Comparison of ENCODE assay signal across 15 cellular contexts in genomic region chr12:119704065-119704747, GRCh38. TPM values are rescaled to one million over a fixed set of nuclear protein-coding genes. Genes with fewer than 3 reads are reported as not detected.
DNase-seq lines count a peak whose midpoint lies in the region; ATAC-seq, FAIRE-seq and TF ChIP-seq lines count a peak whose summit lies in the region.
"Had no signal": no experiment of that assay in that cellular context is flagged by ENCODE, and none has a peak within 500 bp of the region (broad histone marks: within the 10 kb centered on the region; RNA-seq: fewer than 3 reads in every experiment).

No MANE protein-coding gene starts in this region.

- CTCF ChIA-PET in activated CD8-positive, alpha-beta T cell treated with anti-CD3 and anti-CD28 coated beads, Interleukin-2, amount 10 ng/mL, durations not matched to agents 7 days and 5 days (lab: Charles Lee), result no interaction called here

- ATAC-seq in activated CD8-positive, alpha-beta T cell treated with anti-CD3 and anti-CD28 coated beads, Interleukin-2, amount 10 ng/mL, durations not matched to agents 7 days and 5 days, result no peak
- ATAC-seq: left colon had no signal

- DNase-seq in ACHN, result peak; percentile 43
- DNase-seq in HT1080 (ENCODE audit: low read depth), result peak; percentile 62
- peak; percentile 71 for DNase-seq in dermis blood vessel endothelial cell
- no peak for DNase-seq in kidney
- no peak for DNase-seq in cerebellar cortex (ENCODE audit: low spot score)
- DNase-seq in stimulated activated CD4-positive, alpha-beta T cell treated with anti-CD3 and anti-CD28 coated beads, Interleukin-15, amount 100 ng/mL, for 24 hours, result no peak
- DNase-seq in activated CD8-positive, alpha-beta T cell treated with anti-CD3 and anti-CD28 coated beads, Interleukin-2, amount 10 ng/mL, durations not matched to agents 7 days and 5 days, result no peak
- no peak for DNase-seq in NCI-H146 (lab: John Stamatoyannopoulos, UW)
- DNase-seq: activated CD4-positive, alpha-beta T cell treated with anti-CD3 and anti-CD28 coated beads, Interleukin-2, amount 10 ng/mL, durations not matched to agents 7 days and 5 days; effector CD8-positive, alpha-beta T cell; left colon; MM.1S; NCI-H2171 had no signal

- H3K9me3 Mint-ChIP-seq in activated CD8-positive, alpha-beta T cell treated with anti-CD3 and anti-CD28 coated beads, Interleukin-2, amount 10 ng/mL, durations not matched to agents 7 days and 5 days (ENCODE audit: insufficient read depth), result no peaks in the 10 kb centered on the region
- H3K9me3 Mint-ChIP-seq: nephron, type B pancreatic cell had no signal

- peak overlapping the region in 1 of 2 donors; percentile 17 for H3K9ac ChIP-seq in kidney (ENCODE audit: low read length in 2 of 2)

- intact Hi-C loops in kidney (cut with DNase I), result no loop called here

- H3K27me3 Mint-ChIP-seq in activated CD8-positive, alpha-beta T cell treated with anti-CD3 and anti-CD28 coated beads, Interleukin-2, amount 10 ng/mL, durations not matched to agents 7 days and 5 days (ENCODE audit: low read depth), result no peaks in the 10 kb centered on the region
- H3K27me3 Mint-ChIP-seq: activated CD4-positive, alpha-beta T cell treated with anti-CD3 and anti-CD28 coated beads, Interleukin-2, amount 10 ng/mL, durations not matched to agents 7 days and 5 days; type B pancreatic cell had no signal

- H3K9me3 ChIP-seq in kidney (ENCODE audit: control insufficient read depth in 1 of 2, low read length in 2 of 2), result no peaks in the 10 kb centered on the region

- no peak for FAIRE-seq in kidney (lab: Jason Lieb, UNC)

- H3K4me3 Mint-ChIP-seq in activated CD8-positive, alpha-beta T cell treated with anti-CD3 and anti-CD28 coated beads, Interleukin-2, amount 10 ng/mL, durations not matched to agents 7 days and 5 days, result no peak overlapping the region
- H3K4me3 Mint-ChIP-seq: activated CD4-positive, alpha-beta T cell treated with anti-CD3 and anti-CD28 coated beads, Interleukin-2, amount 10 ng/mL, durations not matched to agents 7 days and 5 days; nephron; type B pancreatic cell had no signal

- peaks cover 0 to 11% of the 10 kb centered on the region in 2 donors for H3K36me3 ChIP-seq in kidney (ENCODE audit: control insufficient read depth in 1 of 2, insufficient read depth in 2 of 2, low read length in 2 of 2)

- TF ChIP-seq CTCF in kidney (IDR thresholded peaks at IDR 0.05; ENCODE audit: borderline replicate concordance, extremely low read depth, insufficient read depth), result no peak

- H3K36me3 Mint-ChIP-seq in activated CD8-positive, alpha-beta T cell treated with anti-CD3 and anti-CD28 coated beads, Interleukin-2, amount 10 ng/mL, durations not matched to agents 7 days and 5 days (ENCODE audit: low read depth), result peaks cover 59% of the 10 kb centered on the region

- peak overlapping the region; percentile 26 to 47 for H3K27ac ChIP-seq in kidney (ENCODE audit: low read depth in 2 of 2, low read length in 2 of 2)

- no peak overlapping the region for H3K4me3 ChIP-seq in kidney (ENCODE audit: low read length in 2 of 2)

- H3K4me1 ChIP-seq in kidney (ENCODE audit: control insufficient read depth in 1 of 2, insufficient read depth in 1 of 2, low read depth in 1 of 2, low read length in 2 of 2), result peaks cover 15 to 28% of the 10 kb centered on the region in 2 donors

- no peaks in the 10 kb centered on the region for H3K4me1 Mint-ChIP-seq in activated CD8-positive, alpha-beta T cell treated with anti-CD3 and anti-CD28 coated beads, Interleukin-2, amount 10 ng/mL, durations not matched to agents 7 days and 5 days (ENCODE audit: low read depth)
- H3K4me1 Mint-ChIP-seq: activated CD4-positive, alpha-beta T cell treated with anti-CD3 and anti-CD28 coated beads, Interleukin-2, amount 10 ng/mL, durations not matched to agents 7 days and 5 days; nephron had no signal

- in situ Hi-C loops in ACHN (cut with HindIII; ENCODE audit: low pct_ligation_motif_present, low pct_unique_long_range_greater_than_20kb, low sequenced_read_pairs), result no loop called here

- POLR2A ChIA-PET in activated CD8-positive, alpha-beta T cell treated with anti-CD3 and anti-CD28 coated beads, Interleukin-2, amount 10 ng/mL, durations not matched to agents 7 days and 5 days (lab: Charles Lee), result no interaction called here

- H3K27ac Mint-ChIP-seq in activated CD8-positive, alpha-beta T cell treated with anti-CD3 and anti-CD28 coated beads, Interleukin-2, amount 10 ng/mL, durations not matched to agents 7 days and 5 days, result no peak overlapping the region
- H3K27ac Mint-ChIP-seq: activated CD4-positive, alpha-beta T cell treated with anti-CD3 and anti-CD28 coated beads, Interleukin-2, amount 10 ng/mL, durations not matched to agents 7 days and 5 days; type B pancreatic cell had no signal

RNA-seq across cellular contexts. Expression of gene PRKAB1, which starts 36.3 kb away (rescaled TPM):
- 11.6 and 13.8 TPM in 2 replicates for total RNA-seq in HT1080 (2014; rRNA removed; shearing (Covaris generic))
- 16.7 and 18.0 TPM in 2 replicates for polyA plus RNA-seq in HT1080 (2015; cell fraction: cytosol; rRNA removed)
- polyA plus RNA-seq in HT1080 (2015; cell fraction: nucleus; rRNA removed), result 41.7 and 51.8 TPM in 2 replicates
- 19.9 and 23.0 TPM in 2 replicates for total RNA-seq in dermis blood vessel endothelial cell
- total RNA-seq in kidney, result 165 TPM
- 79.9 TPM for polyA plus RNA-seq in kidney (ENCODE audit: insufficient read depth, low read depth, low replicate concordance)
- 10 to 100 TPM; 31.7 to 33.1 TPM for total RNA-seq in activated CD8-positive, alpha-beta T cell treated with anti-CD3 and anti-CD28 coated beads, Interleukin-2, amount 10 ng/mL, durations not matched to agents 7 days and 5 days

Comparison
In these comparisons a context has a peak if more than half of its experiments do, and no peak if none do; other contexts are left out.
1. DNase-seq: peak in ACHN (single experiment), HT1080 (single experiment) and dermis blood vessel endothelial cell (single experiment); none in kidney (single experiment), cerebellar cortex (single experiment), stimulated activated CD4-positive, alpha-beta T cell treated with anti-CD3 and anti-CD28 coated beads, Interleukin-15, amount 100 ng/mL, for 24 hours (single experiment), activated CD8-positive, alpha-beta T cell treated with anti-CD3 and anti-CD28 coated beads, Interleukin-2, amount 10 ng/mL, durations not matched to agents 7 days and 5 days (single experiment) and NCI-H146 (single experiment).